8 cellular contexts compared by ENCODE assay signal in the genomic region with DNA sequence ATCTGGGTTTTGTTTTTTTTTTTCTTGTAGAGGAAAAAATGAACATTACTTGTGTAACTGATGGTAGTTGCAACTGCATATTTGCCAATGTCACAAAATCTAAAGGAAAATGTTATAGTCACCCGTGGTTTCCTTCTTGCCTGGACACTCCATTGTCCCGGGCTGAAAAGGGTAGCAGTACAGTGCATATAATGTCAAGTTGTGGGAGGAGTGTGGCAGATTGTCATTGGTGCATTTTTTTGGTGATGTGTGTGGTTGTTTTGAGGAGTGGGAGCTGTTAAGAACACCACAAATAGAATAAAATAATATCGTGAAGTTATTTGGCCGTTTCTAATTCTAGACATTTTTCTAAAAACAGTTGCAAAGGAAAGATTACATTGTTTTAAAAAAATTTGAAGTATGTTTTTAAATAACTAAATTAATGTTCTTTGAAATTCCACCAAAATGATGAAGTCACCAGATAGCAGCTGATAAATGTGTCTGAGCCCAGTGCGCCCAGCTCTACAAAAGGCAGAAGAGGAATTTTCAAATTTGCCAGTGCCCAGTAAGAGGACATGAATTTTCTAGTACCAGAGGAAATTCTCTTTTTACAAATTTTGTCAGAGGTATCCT.
DNase-seq lines count a peak whose midpoint lies in the region; ATAC-seq and TF ChIP-seq lines count a peak whose summit lies in the region.

No MANE protein-coding gene starts in this region.

- no peak overlapping the region for H3K27ac ChIP-seq in OCI-LY3 (ENCODE audit: low read length)
- H3K27ac ChIP-seq in coronary artery: peak overlapping the region; percentile 96 to 99
- peak overlapping the region; percentile 56 for H3K27ac ChIP-seq in muscle layer of duodenum (ENCODE audit: low read length)
- no peak overlapping the region; the same call in 1 of the 2 replicates for H3K27ac ChIP-seq in RWPE1

- no peak for DNase-seq in GM12864 (ENCODE audit: low read depth)
- no peak for DNase-seq in coronary artery (ENCODE audit: low spot score)
- DNase-seq in RWPE1 (ENCODE audit: low spot score): no peak
- no peak for DNase-seq in D341Med (ENCODE audit: low spot score)
- no peak for DNase-seq in stimulated activated CD4-positive, alpha-beta T cell treated with anti-CD3 and anti-CD28 coated beads, Interleukin-12 subunit alpha, Interleukin-12 subunit beta, amount 100 ng/mL, for 4 hours

- POLR2A ChIA-PET in RWPE1 (lab: Yijun Ruan, JAX; ENCODE audit: low non-redundant PET): no interaction called here

- TF ChIP-seq CTCF in GM12864 (IDR thresholded peaks at IDR 0.05; ENCODE audit: low read depth, low read length, missing control alignments) (no peak), OCI-LY3 (IDR thresholded peaks at IDR 0.05; ENCODE audit: low read depth, low read length) (no peak), coronary artery (IDR thresholded peaks at IDR 0.05) (no peak), RWPE1 (conservative IDR thresholded peaks at IDR 0.05; ENCODE audit: low read depth) (no peak)

- peak overlapping the region; percentile 96 for H3K4me2 ChIP-seq in OCI-LY3 (ENCODE audit: low read length)

- H3K27me3 ChIP-seq in OCI-LY3 (ENCODE audit: low read depth, low read length) (no peaks in the 10 kb centered on the region), muscle layer of duodenum (ENCODE audit: low read depth, low read length) (no peaks in the 10 kb centered on the region)

- peaks cover 37% of the 10 kb centered on the region for H3K4me1 ChIP-seq in OCI-LY3 (ENCODE audit: low read length)
- H3K4me1 ChIP-seq in muscle layer of duodenum (ENCODE audit: control insufficient read depth in 1 of 2, insufficient read depth in 2 of 2, low read length in 2 of 2): peaks cover 13 to 53% of the 10 kb centered on the region in 2 donors

- peaks cover 50% of the 10 kb centered on the region for H3K79me2 ChIP-seq in OCI-LY3 (ENCODE audit: low read length)

- no peak for ATAC-seq in GM21360 (IDR thresholded peaks at IDR 0.05; ENCODE audit: unreplicated experiment)

- peak overlapping the region; percentile 85 for H3K9ac ChIP-seq in OCI-LY3 (ENCODE audit: low read length)

- H2AFZ ChIP-seq in OCI-LY3 (ENCODE audit: low read depth, low read length): no peak overlapping the region

- CTCF ChIA-PET in RWPE1 (lab: Yijun Ruan, JAX): interaction anchor here (1.0 kb wide), 1 partner anchor 160 kb away, joined by 6 read pairs; no protein-coding TSS in a partner anchor

- H3K4me3 ChIP-seq in GM12864 (ENCODE audit: low read depth, low read length) (peak overlapping the region; percentile 90), OCI-LY3 (ENCODE audit: low read length) (peak overlapping the region; percentile 83), coronary artery (peak overlapping the region; percentile 97), muscle layer of duodenum (ENCODE audit: low read depth in 1 of 2, low read length in 2 of 2) (peak overlapping the region; percentile 75 to 91)

- H3K36me3 ChIP-seq in OCI-LY3 (replicated peaks; ENCODE audit: low read depth, low read length) (no peaks in the 10 kb centered on the region), muscle layer of duodenum (ENCODE audit: control insufficient read depth in 1 of 2, insufficient read depth in 2 of 2, low read length in 2 of 2) (peaks cover 0 to 3% of the 10 kb centered on the region in 2 donors)

- no peaks in the 10 kb centered on the region for H3K9me3 ChIP-seq in OCI-LY3 (ENCODE audit: insufficient read depth, low read length)
- H3K9me3 ChIP-seq in muscle layer of duodenum (ENCODE audit: control insufficient read depth in 1 of 2, low read length in 2 of 2): no peaks in the 10 kb centered on the region

- H4K20me1 ChIP-seq in OCI-LY3 (ENCODE audit: insufficient read depth, low read length): peaks cover 23% of the 10 kb centered on the region

Comparison
In these comparisons a context has a peak if more than half of its experiments do, and no peak if none do; other contexts are left out.
1. H3K27ac ChIP-seq: peak in coronary artery (2 of 2) and muscle layer of duodenum (single experiment); none in OCI-LY3 (single experiment) and RWPE1 (single experiment).
2. Peak in every context shown above with its lines, with median percentiles within 50 percentile points of each other: H3K4me3 ChIP-seq.